In the genomic region with DNA sequence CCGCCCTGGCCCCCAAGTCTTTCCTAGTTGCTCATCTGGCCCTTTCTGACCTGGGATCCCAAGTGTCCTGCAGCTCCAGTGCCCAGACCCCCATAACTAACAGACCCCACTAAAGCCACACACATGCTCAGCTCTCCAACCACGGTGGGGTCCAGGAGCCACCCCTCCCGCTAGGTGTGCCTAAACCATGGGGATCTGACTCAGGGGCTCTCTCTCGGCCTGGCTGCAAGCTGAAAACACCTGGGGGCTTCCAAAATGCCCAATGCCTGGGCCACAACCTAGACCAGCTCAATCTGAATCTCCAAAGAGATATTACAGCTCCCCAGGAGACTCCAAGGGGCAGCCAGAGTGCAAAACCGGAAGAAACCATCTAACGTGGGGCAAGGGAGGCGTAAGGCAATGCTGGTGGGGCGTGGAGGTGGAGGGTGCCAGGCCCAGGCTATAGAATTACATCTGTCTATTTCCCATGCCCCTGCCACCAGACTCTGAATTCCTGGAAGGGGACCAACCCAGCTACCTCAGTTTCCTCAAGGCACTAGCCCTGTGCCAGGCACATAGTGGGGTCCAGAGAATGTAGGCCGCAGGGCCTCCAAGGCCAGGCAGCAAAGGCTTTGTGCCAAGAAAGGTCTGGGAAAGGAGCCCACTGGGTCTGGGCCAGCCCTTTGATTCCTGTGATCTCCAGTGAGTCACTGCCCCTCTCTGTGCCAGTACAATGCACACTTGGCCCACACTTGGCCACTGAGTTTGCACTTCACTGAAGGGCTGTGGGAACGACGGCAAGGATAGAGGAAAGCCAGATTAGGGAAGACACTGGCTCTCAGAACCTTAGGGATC, we compare ENCODE assay signal across 8 cellular contexts. TPM values are rescaled to one million over a fixed set of nuclear protein-coding genes. Genes with fewer than 3 reads are reported as not detected.
A peak's percentile ranks its signal among the peaks of the same experiment; 100 is the strongest.
DNase-seq lines count a peak whose midpoint lies in the region; ATAC-seq and TF ChIP-seq lines count a peak whose summit lies in the region.

No MANE protein-coding gene starts in this region.

- no peak for TF ChIP-seq CTCF in mesothelial cell of epicardium (IDR thresholded peaks at IDR 0.05; ENCODE audit: unreplicated experiment)
- no peak for TF ChIP-seq CTCF in uterus (IDR thresholded peaks at IDR 0.05)

- H3K4me1 Mint-ChIP-seq in activated T-cell treated with anti-CD3 and anti-CD28 coated beads, Interleukin-2, amount 50 U/mL, for 24 hours (ENCODE audit: low read depth): peaks cover 65% of the 10 kb centered on the region
- peaks cover 51% of the 10 kb centered on the region for H3K4me1 Mint-ChIP-seq in activated T-cell treated with anti-CD3 and anti-CD28 coated beads, Interleukin-2, amount 50 U/mL, for 4 hours (ENCODE audit: low read depth)
- peaks cover 17% of the 10 kb centered on the region for H3K4me1 Mint-ChIP-seq in mesothelial cell of epicardium

- H3K27me3 Mint-ChIP-seq in activated T-cell treated with anti-CD3 and anti-CD28 coated beads, Interleukin-2, amount 50 U/mL, for 24 hours: no peaks in the 10 kb centered on the region
- H3K27me3 Mint-ChIP-seq in activated T-cell treated with anti-CD3 and anti-CD28 coated beads, Interleukin-2, amount 50 U/mL, for 4 hours (ENCODE audit: low read depth): no peaks in the 10 kb centered on the region
- no peaks in the 10 kb centered on the region for H3K27me3 Mint-ChIP-seq in mesothelial cell of epicardium (ENCODE audit: low read depth)

- peak overlapping the region; percentile 98 for H3K27ac Mint-ChIP-seq in activated T-cell treated with anti-CD3 and anti-CD28 coated beads, Interleukin-2, amount 50 U/mL, for 24 hours
- H3K27ac Mint-ChIP-seq in mesothelial cell of epicardium: peak overlapping the region; percentile 34

- H3K36me3 ChIP-seq in uterus: no peaks in the 10 kb centered on the region

- ATAC-seq in activated T-cell treated with anti-CD3 and anti-CD28 coated beads, Interleukin-2, amount 50 U/mL, for 4 hours: no peak
- no peak for ATAC-seq in HG02588 (IDR thresholded peaks at IDR 0.05; ENCODE audit: unreplicated experiment)

- peaks cover 18 to 27% of the 10 kb centered on the region in 2 donors for H3K4me1 ChIP-seq in uterus

- H3K36me3 Mint-ChIP-seq in activated T-cell treated with anti-CD3 and anti-CD28 coated beads, Interleukin-2, amount 50 U/mL, for 24 hours (ENCODE audit: low read depth): peaks cover 81% of the 10 kb centered on the region
- peaks cover 26% of the 10 kb centered on the region for H3K36me3 Mint-ChIP-seq in activated T-cell treated with anti-CD3 and anti-CD28 coated beads, Interleukin-2, amount 50 U/mL, for 4 hours (ENCODE audit: insufficient read depth)
- peaks cover 9% of the 10 kb centered on the region for H3K36me3 Mint-ChIP-seq in mesothelial cell of epicardium

- DNase-seq in activated T-cell treated with anti-CD3 and anti-CD28 coated beads, Interleukin-2, amount 50 U/mL, for 24 hours: no peak
- no peak for DNase-seq in activated T-cell treated with anti-CD3 and anti-CD28 coated beads, Interleukin-2, amount 50 U/mL, for 4 hours
- DNase-seq in cerebellum (ENCODE audit: low spot score) (peak; percentile 81), mesothelial cell of epicardium (ENCODE audit: low spot score in 2 of 2, unreplicated experiment in 2 of 2) (no peak), uterus (peak; percentile 86 to 87), DMS153 (lab: John Stamatoyannopoulos, UW) (no peak)
- DNase-seq in activated CD4-positive, alpha-beta T cell treated with anti-CD3 and anti-CD28 coated beads for 48 hours: no peak

- H3K27me3 ChIP-seq in uterus: no peaks in the 10 kb centered on the region

- H3K9me3 ChIP-seq in uterus: no peaks in the 10 kb centered on the region

- no peak overlapping the region for H3K4me3 ChIP-seq in uterus

- TF ChIP-seq POLR2A in uterus (IDR thresholded peaks at IDR 0.05): no peak

- intact Hi-C loops in uterus (cut with DNase I; ENCODE audit: low total_unique reads): no loop called here

- no peak overlapping the region for H3K4me3 Mint-ChIP-seq in activated T-cell treated with anti-CD3 and anti-CD28 coated beads, Interleukin-2, amount 50 U/mL, for 24 hours
- H3K4me3 Mint-ChIP-seq in activated T-cell treated with anti-CD3 and anti-CD28 coated beads, Interleukin-2, amount 50 U/mL, for 4 hours: no peak overlapping the region
- no peak overlapping the region for H3K4me3 Mint-ChIP-seq in mesothelial cell of epicardium

- H3K9me3 Mint-ChIP-seq in activated T-cell treated with anti-CD3 and anti-CD28 coated beads, Interleukin-2, amount 50 U/mL, for 24 hours: no peaks in the 10 kb centered on the region
- no peaks in the 10 kb centered on the region for H3K9me3 Mint-ChIP-seq in activated T-cell treated with anti-CD3 and anti-CD28 coated beads, Interleukin-2, amount 50 U/mL, for 4 hours
- H3K9me3 Mint-ChIP-seq in mesothelial cell of epicardium: no peaks in the 10 kb centered on the region

- peak overlapping the region; percentile 65 to 68 for H3K27ac ChIP-seq in uterus

RNA-seq across cellular contexts. Expression of gene CD2BP2, which starts 3.3 kb away (rescaled TPM):
- 10 to 100 TPM; 95.2 to 97.2 (median 96.8) TPM for total RNA-seq in activated T-cell treated with anti-CD3 and anti-CD28 coated beads, Interleukin-2, amount 50 U/mL, for 4 hours
- 26.3 TPM for total RNA-seq in cerebellum
- total RNA-seq in mesothelial cell of epicardium: 63.7 to 63.9 TPM (median 63.9 TPM) in 3 replicates
- 10 to 100 TPM; 27.9 to 74.7 (median 32.8) TPM for total RNA-seq in uterus

RNA-seq across cellular contexts. Expression of gene TBC1D10B, which starts 18.5 kb away (rescaled TPM):
- total RNA-seq in activated T-cell treated with anti-CD3 and anti-CD28 coated beads, Interleukin-2, amount 50 U/mL, for 4 hours: 10 to 100 TPM; 48.2 to 52.5 (median 49.6) TPM
- total RNA-seq in cerebellum (20.5 TPM), mesothelial cell of epicardium (59.6 to 64.1 TPM (median 64.0 TPM) in 3 replicates), uterus (10 to 100 TPM; 20.7 to 50.1 (median 29.9) TPM)

RNA-seq across cellular contexts. Expression of gene MYL11, which starts 22.8 kb away (rescaled TPM):
- under 1 TPM in 1 of 3 donors, not detected in 2; 0.76 TPM for total RNA-seq in activated T-cell treated with anti-CD3 and anti-CD28 coated beads, Interleukin-2, amount 50 U/mL, for 4 hours
- total RNA-seq in cerebellum (1.00 TPM), mesothelial cell of epicardium (1.4 to 4.4 TPM (median 2.8 TPM) in 3 replicates), uterus (1 to 10 TPM in 1 of 4 donors, not detected in 3; 1.2 TPM)

RNA-seq across cellular contexts. Expression of gene SEPTIN1, which starts 30.6 kb away (rescaled TPM):
- total RNA-seq in activated T-cell treated with anti-CD3 and anti-CD28 coated beads, Interleukin-2, amount 50 U/mL, for 4 hours: 100 to 1,000 TPM; 133 to 164 (median 152) TPM
- not detected for total RNA-seq in cerebellum
- 0.86 to 1.6 TPM (median 1.4 TPM) in 3 replicates for total RNA-seq in mesothelial cell of epicardium
- total RNA-seq in uterus: 1 to 10 TPM in 2 of 4 donors, not detected in 2; 1.0 to 5.3 TPM

RNA-seq across cellular contexts. Expression of gene ZNF48, which starts 43.4 kb away (rescaled TPM):
- total RNA-seq in activated T-cell treated with anti-CD3 and anti-CD28 coated beads, Interleukin-2, amount 50 U/mL, for 4 hours: 10 to 100 TPM; 18.0 to 19.2 (median 18.1) TPM
- 16.7 TPM for total RNA-seq in cerebellum
- total RNA-seq in mesothelial cell of epicardium: 24.2 to 25.2 TPM (median 24.8 TPM) in 3 replicates
- total RNA-seq in uterus: 10 to 100 TPM in 3 of 4 donors, 1 to 10 TPM in 1; 2.6 to 21.0 (median 12.7) TPM

Comparison
In these comparisons a context has a peak if more than half of its experiments do, and no peak if none do; other contexts are left out.
1. DNase-seq: peak in cerebellum (single experiment) and uterus (2 of 2); none in activated T-cell treated with anti-CD3 and anti-CD28 coated beads, Interleukin-2, amount 50 U/mL, for 24 hours (single experiment), activated T-cell treated with anti-CD3 and anti-CD28 coated beads, Interleukin-2, amount 50 U/mL, for 4 hours (single experiment), mesothelial cell of epicardium (0 of 2), activated CD4-positive, alpha-beta T cell treated with anti-CD3 and anti-CD28 coated beads for 48 hours (single experiment) and DMS153 (single experiment).